In the genomic region with DNA sequence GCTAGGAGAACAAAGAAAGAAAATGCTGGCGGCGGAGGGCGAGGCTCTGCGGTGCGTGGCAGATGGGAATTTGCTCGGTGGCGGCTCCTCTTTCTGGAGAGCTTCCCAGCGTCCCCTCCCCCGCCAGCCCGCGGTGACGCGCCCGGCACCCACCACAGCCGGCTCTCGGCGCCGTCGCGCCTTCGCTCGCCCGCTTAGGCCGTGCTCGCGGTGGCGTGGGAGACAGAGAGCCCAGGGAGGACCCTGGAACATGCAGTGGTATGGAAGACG, we compare ENCODE assay signal across 8 cellular contexts. TPM values are rescaled to one million over a fixed set of nuclear protein-coding genes. Genes with fewer than 3 reads are reported as not detected.
DNase-seq lines count a peak whose midpoint lies in the region; ATAC-seq and TF ChIP-seq lines count a peak whose summit lies in the region.

No MANE protein-coding gene starts in this region.

- peaks cover 73% of the 10 kb centered on the region for H3K4me1 ChIP-seq in BLaER1
- peaks cover 14 to 49% (median 23%) of the 10 kb centered on the region in 4 donors for H3K4me1 ChIP-seq in stomach

- no peak for TF ChIP-seq POLR2A in stomach (IDR thresholded peaks at IDR 0.05)

- intact Hi-C loops in stomach (cut with DNase I; ENCODE audit: low total_unique reads), result no loop called here

- TF ChIP-seq CTCF in stomach (IDR thresholded peaks at IDR 0.05), result no peak

- no peaks in the 10 kb centered on the region for H3K36me3 ChIP-seq in BLaER1
- H3K36me3 ChIP-seq in stomach, result no peaks in the 10 kb centered on the region

- peaks cover 22% of the 10 kb centered on the region for H4K20me1 ChIP-seq in BLaER1

- in situ Hi-C loops in KBM-7 (cut with MboI; ENCODE audit: low pct_unique_long_range_greater_than_20kb, low sequenced_read_pairs), result no loop called here

- H3K27me3 ChIP-seq in BLaER1 (no peaks in the 10 kb centered on the region), stomach (no peaks in the 10 kb centered on the region)

- WGBS in stomach, 5 donors, result 0 to 1% (median 0%) methylated on average over 14 to 28 of the region's 28 CpGs

- no peaks in the 10 kb centered on the region for H3K9me3 ChIP-seq in BLaER1
- no peaks in the 10 kb centered on the region for H3K9me3 ChIP-seq in stomach

- H3K4me2 ChIP-seq in BLaER1, result peak overlapping the region; percentile 81

- DNase-seq in KBM-7 (peak; percentile 46), mucosa of gallbladder (ENCODE audit: low spot score) (peak; percentile 37), stomach (no peak), T1000 (lab: John Stamatoyannopoulos, UW) (no peak)
- peak; percentile 40 to 51 for DNase-seq in activated CD4-positive, alpha-beta T cell treated with anti-CD3 and anti-CD28 coated beads, Interleukin-2, amount 50 U/mL, for 48 hours

- H3K27ac ChIP-seq in BLaER1, result peak overlapping the region; percentile 94
- H3K27ac ChIP-seq in stomach, result peak overlapping the region; percentile 90 to 97 (median 94)

- ATAC-seq in GM19397 (IDR thresholded peaks at IDR 0.05; ENCODE audit: unreplicated experiment), result peak; percentile 28
- ATAC-seq in esophagus mucosa, result peak; percentile 49

- H3K4me3 ChIP-seq in BLaER1 (peak overlapping the region; percentile 94), stomach (peak overlapping the region; percentile 72 to 93 (median 84))

- no peak for TF ChIP-seq EP300 in stomach (IDR thresholded peaks at IDR 0.05)

- peak overlapping the region; percentile 89 for H3K9ac ChIP-seq in BLaER1

RNA-seq across cellular contexts. Expression of a gene that starts 0.6 kb away (rescaled TPM):
- 4.9 TPM for total RNA-seq in esophagus mucosa
- total RNA-seq in mucosa of gallbladder, result 18.0 TPM
- 10 to 100 TPM in 2 of 5 donors, 1 to 10 TPM in 3; 2.0 to 30.1 (median 8.9) TPM for total RNA-seq in stomach
- polyA plus RNA-seq in stomach, result 10 to 100 TPM in 1 of 3 donors, 1 to 10 TPM in 2; 4.1 to 10.7 (median 6.7) TPM

Comparison
In these comparisons a context has a peak if more than half of its experiments do, and no peak if none do; other contexts are left out.
1. DNase-seq: peak in KBM-7 (single experiment), activated CD4-positive, alpha-beta T cell treated with anti-CD3 and anti-CD28 coated beads, Interleukin-2, amount 50 U/mL, for 48 hours (2 of 2) and mucosa of gallbladder (single experiment); none in stomach (single experiment) and T1000 (single experiment).